1 cellular context compared by ENCODE assay signal in genomic region chrX:24658421-24658820, GRCh38.
TF ChIP-seq lines count a peak whose summit lies in the region.

No MANE protein-coding gene starts in this region.

TF ChIP-seq in H1, 55 proteins besides CTCF, POLR2A, EP300 and RAD21:
- TF ChIP-seq CEBPB (IDR thresholded peaks at IDR 0.05; ENCODE audit: low read depth, low read length) = peak; percentile 70; the same call in 1 of the 2 replicates
- TF ChIP-seq RFX5 (IDR thresholded peaks at IDR 0.05; ENCODE audit: borderline replicate concordance, low read depth, low read length) = no peak
